In genomic region chr3:111080357-111080937, GRCh38 we compare ENCODE assay signal across 8 cellular contexts. TPM values are rescaled to one million over a fixed set of nuclear protein-coding genes. Genes with fewer than 3 reads are reported as not detected.
A peak's percentile ranks its signal among the peaks of the same experiment; 100 is the strongest.
DNase-seq lines count a peak whose midpoint lies in the region; ATAC-seq and TF ChIP-seq lines count a peak whose summit lies in the region.

No MANE protein-coding gene starts in this region.

- H3K27me3 Mint-ChIP-seq in activated T-cell treated with anti-CD3 and anti-CD28 coated beads, Interleukin-2, amount 50 U/mL, for 72 hours (ENCODE audit: low read depth), result peaks cover 1% of the 10 kb centered on the region

- H3K9me3 ChIP-seq in smooth muscle cell (replicated peaks; ENCODE audit: low read depth) (no peaks in the 10 kb centered on the region), neuronal stem cell (replicated peaks in 1 of 2; ENCODE audit: control insufficient read depth in 2 of 2, insufficient read depth in 1 of 2, low read depth in 1 of 2, low read length in 2 of 2) (peaks cover 0 to 6% of the 10 kb centered on the region in 2 donors)

- H2AFZ ChIP-seq in smooth muscle cell (ENCODE audit: low read depth) (no peak overlapping the region), neuronal stem cell (ENCODE audit: low read length) (no peak overlapping the region)

- H3K4me1 ChIP-seq in smooth muscle cell (ENCODE audit: low read depth), result peaks cover 29% of the 10 kb centered on the region
- H3K4me1 ChIP-seq in neuronal stem cell (ENCODE audit: control insufficient read depth in 2 of 2, insufficient read depth in 1 of 2, low read depth in 1 of 2, low read length in 2 of 2), result peaks cover 0 to 8% of the 10 kb centered on the region in 2 donors

- H3K36me3 ChIP-seq in smooth muscle cell (ENCODE audit: low read depth) (no peaks in the 10 kb centered on the region), neuronal stem cell (replicated peaks in 1 of 2; ENCODE audit: control insufficient read depth in 2 of 2, insufficient read depth in 2 of 2, low read length in 2 of 2) (no peaks in the 10 kb centered on the region)

- H3K4me3 ChIP-seq in fibroblast of pulmonary artery (replicated peaks; ENCODE audit: low read depth, low read length), result no peak overlapping the region
- no peak overlapping the region for H3K4me3 ChIP-seq in smooth muscle cell
- no peak overlapping the region for H3K4me3 ChIP-seq in neuronal stem cell (ENCODE audit: low read length in 2 of 2)

- no peaks in the 10 kb centered on the region for H3F3A ChIP-seq in smooth muscle cell (ENCODE audit: low read depth)

- peaks cover 89% of the 10 kb centered on the region for H4K20me1 ChIP-seq in smooth muscle cell (ENCODE audit: low read depth)

- H3K27ac Mint-ChIP-seq in activated T-cell treated with anti-CD3 and anti-CD28 coated beads, Interleukin-2, amount 50 U/mL, for 72 hours, result no peak overlapping the region

- no peaks in the 10 kb centered on the region for H3K9me3 Mint-ChIP-seq in activated T-cell treated with anti-CD3 and anti-CD28 coated beads, Interleukin-2, amount 50 U/mL, for 72 hours

- no peaks in the 10 kb centered on the region for H3K36me3 Mint-ChIP-seq in activated T-cell treated with anti-CD3 and anti-CD28 coated beads, Interleukin-2, amount 50 U/mL, for 72 hours (ENCODE audit: insufficient read depth in 2 of 2)

- H3K79me1 ChIP-seq in neuronal stem cell (ENCODE audit: low read depth, low read length), result no peaks in the 10 kb centered on the region

- no peak overlapping the region for H3K23ac ChIP-seq in neuronal stem cell (ENCODE audit: low read depth, low read length, poor library complexity)

- peak; percentile 4 to 11 for DNase-seq in NCI-H2081 (lab: John Stamatoyannopoulos, UW)
- DNase-seq in NCI-H2081 treated with DMSO at 0.1 percent for 48 hours (lab: John Stamatoyannopoulos, UW), result no peak
- DNase-seq in OCI-M1 (lab: John Stamatoyannopoulos, UW), result peak; percentile 57
- peak; percentile 80 for DNase-seq in fibroblast of pulmonary artery (ENCODE audit: low read depth)
- no peak for DNase-seq in smooth muscle cell (lab: John Stamatoyannopoulos, UW; ENCODE audit: unreplicated experiment)
- no peak for DNase-seq in neuronal stem cell (ENCODE audit: low spot score)
- no peak for DNase-seq in activated T-cell treated with anti-CD3 and anti-CD28 coated beads, Interleukin-2, amount 50 U/mL, for 72 hours
- DNase-seq in SHP77 treated with DMSO at 0.1 percent for 48 hours (lab: John Stamatoyannopoulos, UW), result no peak

- H3K4me3 Mint-ChIP-seq in activated T-cell treated with anti-CD3 and anti-CD28 coated beads, Interleukin-2, amount 50 U/mL, for 72 hours, result no peak overlapping the region

- H2BK15ac ChIP-seq in neuronal stem cell (ENCODE audit: low read length), result no peak overlapping the region

- no peak for ATAC-seq in activated T-cell treated with anti-CD3 and anti-CD28 coated beads, Interleukin-2, amount 50 U/mL, for 72 hours (replicated peaks in 1 of 2)

- no peak overlapping the region for H2AK5ac ChIP-seq in neuronal stem cell (ENCODE audit: low read depth, low read length)

- H3K4ac ChIP-seq in neuronal stem cell (ENCODE audit: low read length), result no peak overlapping the region

- H2BK12ac ChIP-seq in neuronal stem cell (ENCODE audit: low read length), result no peak overlapping the region

- H3K27me3 ChIP-seq in smooth muscle cell (ENCODE audit: low read depth), result no peaks in the 10 kb centered on the region
- H3K27me3 ChIP-seq in neuronal stem cell (ENCODE audit: control insufficient read depth in 3 of 3, insufficient read depth in 3 of 3, low read depth in 1 of 3, low read length in 3 of 3), result no peaks in the 10 kb centered on the region

- no peak overlapping the region for H4K91ac ChIP-seq in neuronal stem cell (ENCODE audit: low read depth, low read length, poor library complexity)

- 36% methylated on average over 2 of the region's 2 CpGs for WGBS in smooth muscle cell (ENCODE audit: low lambda C conversion rate)
- WGBS in neuronal stem cell (ENCODE audit: extremely low coverage in 2 of 2, insufficient read length in 2 of 2, insufficient replicate concordance in 1 of 2), 2 donors, result no CpG with 5 or more reads among the region's 2 CpGs

- peaks cover 99% of the 10 kb centered on the region for H3K79me2 ChIP-seq in smooth muscle cell (ENCODE audit: low read depth)

- no peak overlapping the region for H3K14ac ChIP-seq in neuronal stem cell (ENCODE audit: low read length)

- H3K9ac ChIP-seq in smooth muscle cell (ENCODE audit: low read depth) (no peak overlapping the region), neuronal stem cell (ENCODE audit: low read depth, low read length, poor library complexity) (no peak overlapping the region)

- TF ChIP-seq CTCF in fibroblast of pulmonary artery (IDR thresholded peaks at IDR 0.05; ENCODE audit: low read length, missing control alignments) (peak; percentile 65), smooth muscle cell (IDR thresholded peaks at IDR 0.05; ENCODE audit: borderline replicate concordance, insufficient read depth, poor library complexity, severe bottlenecking) (peak; percentile 62)

- H3K27ac ChIP-seq in smooth muscle cell (ENCODE audit: low read depth) (no peak overlapping the region), neuronal stem cell (replicated peaks; ENCODE audit: low read length) (no peak overlapping the region)

- H3K4me2 ChIP-seq in smooth muscle cell (peak overlapping the region; percentile 45), neuronal stem cell (ENCODE audit: insufficient read depth, low read length, poor library complexity, severe bottlenecking) (no peak overlapping the region)

- no peaks in the 10 kb centered on the region for H3K4me1 Mint-ChIP-seq in activated T-cell treated with anti-CD3 and anti-CD28 coated beads, Interleukin-2, amount 50 U/mL, for 72 hours (ENCODE audit: low read depth)

- no peak overlapping the region for H3K18ac ChIP-seq in neuronal stem cell (ENCODE audit: low read length)

- H4K8ac ChIP-seq in neuronal stem cell (ENCODE audit: low read depth, low read length), result no peak overlapping the region

- H2BK120ac ChIP-seq in neuronal stem cell (ENCODE audit: low read depth, low read length), result no peak overlapping the region

- no peak overlapping the region for H2BK5ac ChIP-seq in neuronal stem cell (ENCODE audit: low read length)

RNA-seq across cellular contexts. Expression of gene NECTIN3, which starts 8.8 kb away (rescaled TPM):
- 58.2 and 76.3 TPM in 2 replicates for total RNA-seq in smooth muscle cell
- polyA plus RNA-seq in smooth muscle cell, result 10.4 and 13.3 TPM in 2 replicates
- 25.3 TPM for polyA plus RNA-seq in neuronal stem cell (2013, experiment 1 of 2)
- polyA plus RNA-seq in neuronal stem cell (2013, experiment 2 of 2), result 26.0 TPM
- total RNA-seq in activated T-cell treated with anti-CD3 and anti-CD28 coated beads, Interleukin-2, amount 50 U/mL, for 72 hours, result 1 to 10 TPM; 5.8 to 9.1 TPM

Comparison
In these comparisons a context has a peak if more than half of its experiments do, and no peak if none do; other contexts are left out.
1. DNase-seq: peak in NCI-H2081 (2 of 2), OCI-M1 (single experiment) and fibroblast of pulmonary artery (single experiment); none in NCI-H2081 treated with DMSO at 0.1 percent for 48 hours (single experiment), smooth muscle cell (single experiment), neuronal stem cell (single experiment), activated T-cell treated with anti-CD3 and anti-CD28 coated beads, Interleukin-2, amount 50 U/mL, for 72 hours (0 of 2) and SHP77 treated with DMSO at 0.1 percent for 48 hours (single experiment).